In genomic region chr4:4614925-4615678, GRCh38 we compare ENCODE assay signal across 24 cellular contexts.
A peak's percentile ranks its signal among the peaks of the same experiment; 100 is the strongest.
DNase-seq lines count a peak whose midpoint lies in the region; ATAC-seq and TF ChIP-seq lines count a peak whose summit lies in the region.
"Had no signal": no experiment of that assay in that cellular context is flagged by ENCODE, and none has a peak within 500 bp of the region (broad histone marks: within the 10 kb centered on the region; RNA-seq: fewer than 3 reads in every experiment).

No MANE protein-coding gene starts in this region.

- intact Hi-C loops in PC-3 (cut with micrococcal nuclease), result no loop called here

- ATAC-seq in HG03457 (IDR thresholded peaks at IDR 0.05; ENCODE audit: unreplicated experiment) (no peak), PC-3 (no peak)
- ATAC-seq: left cardiac atrium; stimulated activated effector memory CD8-positive, alpha-beta T cell treated with anti-CD3 and anti-CD28 coated beads, Interleukin-12 subunit alpha, Interleukin-12 subunit beta, amount 100 ng/mL, for 72 hours; WTC11 had no signal

- H3K36me3 ChIP-seq in GM23248 (ENCODE audit: low read depth) (no peaks in the 10 kb centered on the region), PC-3 (ENCODE audit: low read depth, low read length) (no peaks in the 10 kb centered on the region)
- H3K36me3 ChIP-seq: HAP-1 had no signal

- H3K4me1 ChIP-seq in GM23248 (ENCODE audit: insufficient read depth) (peaks cover 22% of the 10 kb centered on the region), PC-3 (ENCODE audit: insufficient read depth, low read length) (no peaks in the 10 kb centered on the region)
- H3K4me1 ChIP-seq: HAP-1 had no signal

- H3K79me2 ChIP-seq in GM23248 (ENCODE audit: insufficient read depth), result no peaks in the 10 kb centered on the region
- H3K79me2 ChIP-seq in PC-3 (ENCODE audit: low read length), result no peaks in the 10 kb centered on the region

- CTCF ChIA-PET in AG04449 (lab: Yijun Ruan, JAX) (interaction anchor here (1.0 kb wide), 1 partner anchor 10 kb away, joined by 4 read pairs; no protein-coding TSS in a partner anchor), PC-3 (lab: Charles Lee) (no interaction called here)

- TF ChIP-seq CTCF in AG04449 (IDR thresholded peaks at IDR 0.05; ENCODE audit: insufficient read depth, low read length, missing control alignments), result no peak
- no peak for TF ChIP-seq CTCF in PC-3 (conservative IDR thresholded peaks at IDR 0.05; ENCODE audit: low read depth, low read length)

- DNase-seq in AG04449 (ENCODE audit: low read depth, low spot score) (peak; percentile 7), GM23248 (peak; percentile 75), dedifferentiated amniotic fluid mesenchymal stem cell (ENCODE audit: extremely low spot score) (peak; percentile 58), iris pigment epithelial cell (ENCODE audit: low read depth) (peak; percentile 24), PC-3 (no peak)
- no peak for DNase-seq in stimulated activated CD4-positive, alpha-beta T cell treated with anti-CD3 and anti-CD28 coated beads, Interleukin-4, amount 100 ng/mL, for 24 hours
- no peak for DNase-seq in activated CD4-positive, CD25-positive, alpha-beta regulatory T cell treated with anti-CD3 and anti-CD28 coated beads, Interleukin-2, amount 50 U/mL, for 72 hours
- DNase-seq: 8988T; activated naive CD4-positive, alpha-beta T cell treated with anti-CD3 and anti-CD28 coated beads, Interleukin-2, amount 50 U/mL, for 16 hours; aorta; Calu3; KBM-7; left cardiac atrium; NCI-H1436; occipital lobe; PC-9; SHP77; SW 1271 had no signal

- H3K9me2 ChIP-seq in GM23248 (ENCODE audit: insufficient read depth), result no peaks in the 10 kb centered on the region
- H3K9me2 ChIP-seq in PC-3 (replicated peaks; ENCODE audit: low read length), result no peaks in the 10 kb centered on the region

- H3K4me3 ChIP-seq in AG04449 (ENCODE audit: low read depth, low read length) (no peak overlapping the region), GM23248 (no peak overlapping the region), PC-3 (ENCODE audit: low read length) (no peak overlapping the region)
- H3K4me3 ChIP-seq: HAP-1, PC-9, smooth muscle cell had no signal

- WGBS in GM23248 (ENCODE audit: low coverage in 1 of 2, low lambda C conversion rate in 2 of 2, missing lambda C conversion rate in 2 of 2), 2 experiments, result 17 to 19% methylated on average over 8 of the region's 8 CpGs

- H3K27ac ChIP-seq in GM23248, result peak overlapping the region; percentile 43
- H3K27ac ChIP-seq in PC-3 (ENCODE audit: low read length), result no peak overlapping the region
- H3K27ac ChIP-seq: C4-2B, PC-9 had no signal

- POLR2A ChIA-PET in AG04449 (lab: Yijun Ruan, JAX), result no interaction called here
- POLR2A ChIA-PET in PC-3 (lab: Charles Lee; ENCODE audit: unreplicated experiment), result no interaction called here

- H2AFZ ChIP-seq in GM23248 (0 out of 2 replicates have a peak overlapping the region, but pooled peaks have one; percentile 1), PC-3 (ENCODE audit: low read length) (no peak overlapping the region)
- H2AFZ ChIP-seq: PC-9 had no signal

- H3K9ac ChIP-seq in GM23248 (peak overlapping the region; percentile 1; the same call in 1 of the 2 replicates), PC-3 (ENCODE audit: low read length) (no peak overlapping the region)

- H4K20me1 ChIP-seq in GM23248 (ENCODE audit: insufficient read depth) (no peaks in the 10 kb centered on the region), PC-3 (ENCODE audit: low read length) (no peaks in the 10 kb centered on the region)

- no peaks in the 10 kb centered on the region for H3K27me3 ChIP-seq in GM23248 (replicated peaks; ENCODE audit: insufficient read depth)
- H3K27me3 ChIP-seq in PC-3 (ENCODE audit: low read length), result no peaks in the 10 kb centered on the region

- H3F3A ChIP-seq in GM23248 (ENCODE audit: insufficient read depth) (peaks cover 25% of the 10 kb centered on the region), PC-3 (ENCODE audit: low read length, unreplicated experiment) (no peaks in the 10 kb centered on the region)

- H3K4me2 ChIP-seq in GM23248 (ENCODE audit: unreplicated experiment) (peak overlapping the region; percentile 1), PC-3 (ENCODE audit: low read length) (no peak overlapping the region)
- H3K4me2 ChIP-seq: PC-9, smooth muscle cell had no signal

- in situ Hi-C loops in GM23248 (cut with MboI), result no loop called here

- no TSS peak for BruUV-seq in PC-3 (replicated peaks; lab: Mats Ljungman, UMichigan)

- H3K9me3 ChIP-seq in GM23248 (ENCODE audit: low read depth), result no peaks in the 10 kb centered on the region
- no peaks in the 10 kb centered on the region for H3K9me3 ChIP-seq in PC-3 (ENCODE audit: low read length)
- H3K9me3 ChIP-seq: HAP-1 had no signal

Comparison
In these comparisons a context has a peak if more than half of its experiments do, and no peak if none do; other contexts are left out.
1. DNase-seq: peak in AG04449 (single experiment), GM23248 (single experiment), dedifferentiated amniotic fluid mesenchymal stem cell (single experiment) and iris pigment epithelial cell (single experiment); none in stimulated activated CD4-positive, alpha-beta T cell treated with anti-CD3 and anti-CD28 coated beads, Interleukin-4, amount 100 ng/mL, for 24 hours (single experiment), activated CD4-positive, CD25-positive, alpha-beta regulatory T cell treated with anti-CD3 and anti-CD28 coated beads, Interleukin-2, amount 50 U/mL, for 72 hours (single experiment) and PC-3 (single experiment).